Comparison of ENCODE assay signal across 2 cellular contexts in genomic region chr1:154621875-154622274, GRCh38.
A peak's percentile ranks its signal among the peaks of the same experiment; 100 is the strongest.
TF ChIP-seq lines count a peak whose summit lies in the region.

No MANE protein-coding gene starts in this region.

TF ChIP-seq in HepG2, 621 proteins besides CTCF, POLR2A, EP300 and RAD21:
- TF ChIP-seq ZNF652 (CRISPR knock-in tag; IDR thresholded peaks at IDR 0.05; ENCODE audit: borderline replicate concordance, low read depth) (0 out of 2 replicates have a peak, but pooled peaks have one; percentile 30), NFATC3 (CRISPR knock-in tag; IDR thresholded peaks at IDR 0.05) (no peak)

TF ChIP-seq in H1, 55 proteins besides CTCF, POLR2A, EP300 and RAD21:
- TF ChIP-seq KDM1A (IDR thresholded peaks at IDR 0.05; ENCODE audit: borderline replicate concordance, low read length) (no peak), KDM4A (IDR thresholded peaks at IDR 0.05; ENCODE audit: low read depth, low read length, severe bottlenecking) (no peak), POU5F1 (IDR thresholded peaks at IDR 0.05; ENCODE audit: low read depth, low read length) (no peak), TAF7 (optimal IDR thresholded peaks at IDR 0.05; ENCODE audit: borderline replicate concordance, low read depth, low read length) (no peak), SIRT6 (IDR thresholded peaks at IDR 0.05; ENCODE audit: low read length) (no peak), KDM5A (IDR thresholded peaks at IDR 0.05; ENCODE audit: low read length) (no peak), TAF1 (IDR thresholded peaks at IDR 0.05; ENCODE audit: low read depth, low read length) (no peak), ATF3 (IDR thresholded peaks at IDR 0.05; ENCODE audit: insufficient read depth, low read depth, low read length) (no peak), GTF2F1 (IDR thresholded peaks at IDR 0.05; ENCODE audit: borderline replicate concordance, low read depth, low read length) (no peak), NANOG (IDR thresholded peaks at IDR 0.05; ENCODE audit: insufficient read depth, low read depth, low read length, poor library complexity, severe bottlenecking) (no peak), TEAD4 (IDR thresholded peaks at IDR 0.05; ENCODE audit: low read depth, low read length) (no peak)
TF ChIP-seq in H1: peak in this region for 0.
